ENCODE assay signal across 8 cellular contexts in genomic region chr4:54090804-54091623, GRCh38. TPM values are rescaled to one million over a fixed set of nuclear protein-coding genes. Genes with fewer than 3 reads are reported as not detected.
A peak's percentile ranks its signal among the peaks of the same experiment; 100 is the strongest.
DNase-seq lines count a peak whose midpoint lies in the region; ATAC-seq and TF ChIP-seq lines count a peak whose summit lies in the region.

No MANE protein-coding gene starts in this region.

- no TSS peak for BruUV-seq in mammary epithelial cell (replicated peaks; lab: Mats Ljungman, UMichigan)

- DNase-seq in CD14-positive monocyte (ENCODE audit: low spot score) (no peak), NCI-H526 treated with DMSO at 0.1 percent for 48 hours (lab: John Stamatoyannopoulos, UW) (peak; percentile 20), mammary epithelial cell (peak; percentile 32), left lung (peak; percentile 41 to 79), thoracic aorta (ENCODE audit: low spot score) (no peak), NCI-H2029 (lab: John Stamatoyannopoulos, UW) (no peak)

- intact Hi-C loops in CD14-positive monocyte (cut with micrococcal nuclease), result no loop called here
- intact Hi-C loops in mammary epithelial cell (cut with micrococcal nuclease), result loop anchor here (5.0 kb wide), 1 partner anchor 126 kb away; no protein-coding TSS in a partner anchor
- intact Hi-C loops in left lung (cut with DNase I), result no loop called here

- peaks cover 70 to 76% (median 73%) of the 10 kb centered on the region in 3 donors for H3K27me3 Mint-ChIP-seq in CD14-positive monocyte (ENCODE audit: low read depth in 3 of 3)

- H3K79me2 ChIP-seq in mammary epithelial cell (ENCODE audit: insufficient read depth, low read length), result no peaks in the 10 kb centered on the region

- H3K9me3 ChIP-seq in mammary epithelial cell (replicated peaks; ENCODE audit: insufficient read depth, low read length), result no peaks in the 10 kb centered on the region
- no peaks in the 10 kb centered on the region for H3K9me3 ChIP-seq in left lung
- no peaks in the 10 kb centered on the region for H3K9me3 ChIP-seq in thoracic aorta

- H3K4me3 ChIP-seq in mammary epithelial cell (replicated peaks in 1 of 3; ENCODE audit: insufficient read depth in 1 of 3, low read depth in 2 of 3, low read length in 3 of 3) (peak overlapping the region; percentile 38 to 68 (median 57)), left lung (peak overlapping the region; percentile 31 to 35), thoracic aorta (peak overlapping the region; percentile 88)

- WGBS in mammary epithelial cell (ENCODE audit: low coverage, missing lambda C conversion rate), result 19% methylated on average over 26 of the region's 27 CpGs

- TF ChIP-seq CTCF in CD14-positive monocyte (IDR thresholded peaks at IDR 0.05), result no peak
- no peak for TF ChIP-seq CTCF in mammary epithelial cell (conservative IDR thresholded peaks at IDR 0.05 in 1 of 2, IDR thresholded peaks at IDR 0.05 in 1 of 2; ENCODE audit: extremely low read depth in 1 of 2, insufficient read depth in 1 of 2, low read depth in 1 of 2, low read length in 2 of 2)
- no peak for TF ChIP-seq CTCF in left lung (IDR thresholded peaks at IDR 0.05)
- TF ChIP-seq CTCF in thoracic aorta (IDR thresholded peaks at IDR 0.05), result no peak

- peaks cover 0 to 20% (median 4%) of the 10 kb centered on the region in 7 donors for H3K9me3 Mint-ChIP-seq in CD14-positive monocyte

- H3K27ac ChIP-seq in mammary epithelial cell (ENCODE audit: insufficient read depth, low read depth, low read length) (no peak overlapping the region), left lung (no peak overlapping the region), thoracic aorta (peak overlapping the region; percentile 25 to 28)

- peaks cover 0 to 12% of the 10 kb centered on the region in 2 donors for H3K36me3 Mint-ChIP-seq in CD14-positive monocyte

- H3K27ac Mint-ChIP-seq in CD14-positive monocyte, result no peak overlapping the region

- peaks cover 28% of the 10 kb centered on the region for H3K4me1 Mint-ChIP-seq in CD14-positive monocyte

- peak overlapping the region; percentile 97 for H3K4me2 ChIP-seq in mammary epithelial cell (ENCODE audit: insufficient read depth, low read depth, low read length)

- H3K9ac ChIP-seq in mammary epithelial cell (ENCODE audit: insufficient read depth, low read length), result no peak overlapping the region

- no peaks in the 10 kb centered on the region for H3K36me3 ChIP-seq in mammary epithelial cell (ENCODE audit: insufficient read depth, low read length)
- no peaks in the 10 kb centered on the region for H3K36me3 ChIP-seq in left lung
- no peaks in the 10 kb centered on the region for H3K36me3 ChIP-seq in thoracic aorta

- no peaks in the 10 kb centered on the region for H4K20me1 ChIP-seq in mammary epithelial cell (ENCODE audit: insufficient read depth, low read length)

- H3K4me1 ChIP-seq in mammary epithelial cell (ENCODE audit: insufficient read depth, low read length), result peaks cover 18% of the 10 kb centered on the region
- H3K4me1 ChIP-seq in left lung, result peaks cover 12 to 16% of the 10 kb centered on the region in 2 donors
- H3K4me1 ChIP-seq in thoracic aorta (ENCODE audit: control insufficient read depth in 1 of 2, low read depth in 2 of 2), result peaks cover 3 to 18% of the 10 kb centered on the region in 2 donors

- H3K4me3 Mint-ChIP-seq in CD14-positive monocyte, result peak overlapping the region; percentile 93 to 100

- peak overlapping the region; percentile 95 for H2AFZ ChIP-seq in mammary epithelial cell (ENCODE audit: low read depth, low read length)

- peak; percentile 53 for ATAC-seq in GM19455 (IDR thresholded peaks at IDR 0.05; ENCODE audit: unreplicated experiment)
- ATAC-seq in left lung, result peak; percentile 88
- peak; percentile 52 for ATAC-seq in thoracic aorta (ENCODE audit: insufficient number of reproducible peaks, low FRiP score, low read depth)
- no peak for ATAC-seq in HG03196 (IDR thresholded peaks at IDR 0.05; ENCODE audit: unreplicated experiment)

- CTCF ChIA-PET in mammary epithelial cell (lab: Charles Lee; ENCODE audit: low non-redundant PET), result no interaction called here

- H3K27me3 ChIP-seq in mammary epithelial cell (ENCODE audit: insufficient read depth, low read length) (no peaks in the 10 kb centered on the region), left lung (peaks cover 46 to 64% of the 10 kb centered on the region in 2 donors), thoracic aorta (replicated peaks; ENCODE audit: insufficient read depth) (no peaks in the 10 kb centered on the region)

- in situ Hi-C loops in mammary epithelial cell (cut with MboI; ENCODE audit: low sequenced_read_pairs in 2 of 2), result no loop called here

- dilution Hi-C loops in mammary epithelial cell (cut with HindIII; ENCODE audit: low sequenced_read_pairs), result no loop called here

RNA-seq across cellular contexts. Expression of gene GSX2, which starts 8.9 kb away (rescaled TPM):
- not detected for polyA plus RNA-seq in CD14-positive monocyte
- total RNA-seq in mammary epithelial cell, result not detected
- polyA plus RNA-seq in mammary epithelial cell, result not detected
- not detected for polyA minus RNA-seq in mammary epithelial cell
- total RNA-seq in left lung, result not detected
- total RNA-seq in thoracic aorta, result not detected

RNA-seq across cellular contexts. Expression of gene CHIC2, which starts 26.6 kb away (rescaled TPM):
- polyA plus RNA-seq in CD14-positive monocyte, result 10 to 100 TPM; 73.4 to 83.3 TPM
- total RNA-seq in mammary epithelial cell, result 10 to 100 TPM; 45.4 to 46.7 TPM
- polyA plus RNA-seq in mammary epithelial cell, result 17.2 TPM
- 5.4 TPM for polyA minus RNA-seq in mammary epithelial cell
- total RNA-seq in left lung, result 10 to 100 TPM; 18.5 to 22.3 TPM
- 10 to 100 TPM; 52.8 to 75.0 TPM for total RNA-seq in thoracic aorta

Comparison
In these comparisons a context has a peak if more than half of its experiments do, and no peak if none do; other contexts are left out.
1. DNase-seq: peak in NCI-H526 treated with DMSO at 0.1 percent for 48 hours (single experiment), mammary epithelial cell (single experiment) and left lung (2 of 2); none in CD14-positive monocyte (single experiment), thoracic aorta (single experiment) and NCI-H2029 (single experiment).
2. H3K27ac ChIP-seq: peak in thoracic aorta (2 of 2); none in mammary epithelial cell (single experiment) and left lung (0 of 2).
3. H3K4me3 ChIP-seq: peak in every context shown above with its lines; median percentile 88 in thoracic aorta; 57 in mammary epithelial cell; 33 in left lung.